In genomic region chr12:41907036-41907435, GRCh38 we compare ENCODE assay signal across 1 cellular context.
TF ChIP-seq lines count a peak whose summit lies in the region.

No MANE protein-coding gene starts in this region.

TF ChIP-seq in GM23338, 12 proteins besides CTCF, POLR2A, EP300 and RAD21 (continued from another document):
- no peak for TF ChIP-seq ZNF462 (CRISPR knock-in tag; IDR thresholded peaks at IDR 0.05)
